9 cellular contexts compared by ENCODE assay signal in genomic region chr2:105868060-105868459, GRCh38.
DNase-seq lines count a peak whose midpoint lies in the region; ATAC-seq and TF ChIP-seq lines count a peak whose summit lies in the region.
"Had no signal": no experiment of that assay in that cellular context is flagged by ENCODE, and none has a peak within 500 bp of the region (broad histone marks: within the 10 kb centered on the region; RNA-seq: fewer than 3 reads in every experiment).

No MANE protein-coding gene starts in this region.

- no peak overlapping the region for H4K8ac ChIP-seq in mesenchymal stem cell (ENCODE audit: low read length)

- no peaks in the 10 kb centered on the region for H3K9me3 Mint-ChIP-seq in stimulated activated naive CD8-positive, alpha-beta T cell treated with anti-CD3 and anti-CD28 coated beads, Interleukin-15, Interleukin-2, amounts not matched to agents 100 ng/mL and 50 ng/mL, for 24 hours
- no peaks in the 10 kb centered on the region for H3K9me3 Mint-ChIP-seq in stimulated activated naive CD8-positive, alpha-beta T cell treated with anti-CD3 and anti-CD28 coated beads, Interleukin-15, amount 100 ng/mL, for 72 hours
- H3K9me3 Mint-ChIP-seq in activated naive CD8-positive, alpha-beta T cell treated with anti-CD3 and anti-CD28 coated beads for 36 hours, result no peaks in the 10 kb centered on the region
- no peaks in the 10 kb centered on the region for H3K9me3 Mint-ChIP-seq in type B pancreatic cell

- H3K14ac ChIP-seq in mesenchymal stem cell (ENCODE audit: low read length in 2 of 2), result peak overlapping the region in 1 of 2 experiments; percentile 64

- ATAC-seq in stimulated activated naive CD8-positive, alpha-beta T cell treated with anti-CD3 and anti-CD28 coated beads, Interleukin-15, amount 100 ng/mL, for 72 hours, result no peak

- H3K4me2 ChIP-seq in mesenchymal stem cell (ENCODE audit: low read length, poor library complexity, severe bottlenecking), result no peak overlapping the region

- peaks cover 47% of the 10 kb centered on the region for H3K79me1 ChIP-seq in mesenchymal stem cell (replicated peaks; ENCODE audit: low read length, poor library complexity, severe bottlenecking)

- no peak overlapping the region for H3K4me3 Mint-ChIP-seq in stimulated activated naive CD8-positive, alpha-beta T cell treated with anti-CD3 and anti-CD28 coated beads, Interleukin-15, Interleukin-2, amounts not matched to agents 100 ng/mL and 50 ng/mL, for 24 hours
- H3K4me3 Mint-ChIP-seq in stimulated activated naive CD8-positive, alpha-beta T cell treated with anti-CD3 and anti-CD28 coated beads, Interleukin-15, amount 100 ng/mL, for 72 hours, result no peak overlapping the region
- no peak overlapping the region for H3K4me3 Mint-ChIP-seq in activated naive CD8-positive, alpha-beta T cell treated with anti-CD3 and anti-CD28 coated beads for 36 hours
- H3K4me3 Mint-ChIP-seq in type B pancreatic cell, result peak overlapping the region; percentile 30

- peak overlapping the region; percentile 10 for H2AK5ac ChIP-seq in mesenchymal stem cell (ENCODE audit: low read length, severe bottlenecking)

- H2BK5ac ChIP-seq in mesenchymal stem cell (ENCODE audit: low read depth, low read length, poor library complexity, severe bottlenecking), result no peak overlapping the region

- H2BK120ac ChIP-seq in mesenchymal stem cell (ENCODE audit: low read depth, low read length), result no peak overlapping the region

- H3K4me1 ChIP-seq in mesenchymal stem cell (ENCODE audit: control insufficient read depth, insufficient read depth, low read depth, low read length), result peaks cover 32% of the 10 kb centered on the region
- H3K4me1 ChIP-seq: BE2C had no signal

- no peak overlapping the region for H3K23ac ChIP-seq in mesenchymal stem cell (ENCODE audit: low read length in 2 of 2)

- no peaks in the 10 kb centered on the region for H3K27me3 Mint-ChIP-seq in stimulated activated naive CD8-positive, alpha-beta T cell treated with anti-CD3 and anti-CD28 coated beads, Interleukin-15, Interleukin-2, amounts not matched to agents 100 ng/mL and 50 ng/mL, for 24 hours
- no peaks in the 10 kb centered on the region for H3K27me3 Mint-ChIP-seq in stimulated activated naive CD8-positive, alpha-beta T cell treated with anti-CD3 and anti-CD28 coated beads, Interleukin-15, amount 100 ng/mL, for 72 hours
- H3K27me3 Mint-ChIP-seq in activated naive CD8-positive, alpha-beta T cell treated with anti-CD3 and anti-CD28 coated beads for 36 hours, result no peaks in the 10 kb centered on the region
- no peaks in the 10 kb centered on the region for H3K27me3 Mint-ChIP-seq in type B pancreatic cell

- peak overlapping the region; percentile 16 for H4K91ac ChIP-seq in mesenchymal stem cell (ENCODE audit: low read length)

- H2BK15ac ChIP-seq in mesenchymal stem cell (ENCODE audit: low read depth, poor library complexity, severe bottlenecking), result no peak overlapping the region

- no peak for TF ChIP-seq CTCF in type B pancreatic cell (conservative IDR thresholded peaks at IDR 0.05)

- H3K9ac ChIP-seq in mesenchymal stem cell (ENCODE audit: low read length), result no peak overlapping the region

- no peaks in the 10 kb centered on the region for H3K27me3 ChIP-seq in mesenchymal stem cell (ENCODE audit: control insufficient read depth in 1 of 2, insufficient read depth in 1 of 2, low read length in 2 of 2)
- H3K27me3 ChIP-seq: BE2C had no signal

- H2AFZ ChIP-seq in mesenchymal stem cell (ENCODE audit: low read depth, low read length), result no peak overlapping the region

- H3K36me3 Mint-ChIP-seq in stimulated activated naive CD8-positive, alpha-beta T cell treated with anti-CD3 and anti-CD28 coated beads, Interleukin-15, Interleukin-2, amounts not matched to agents 100 ng/mL and 50 ng/mL, for 24 hours (ENCODE audit: low read depth), result peaks cover 58% of the 10 kb centered on the region
- peaks cover 58% of the 10 kb centered on the region for H3K36me3 Mint-ChIP-seq in activated naive CD8-positive, alpha-beta T cell treated with anti-CD3 and anti-CD28 coated beads for 36 hours
- H3K36me3 Mint-ChIP-seq in type B pancreatic cell, result peaks cover 22% of the 10 kb centered on the region

- H3K4ac ChIP-seq in mesenchymal stem cell (ENCODE audit: low read depth in 1 of 2, low read length in 2 of 2), result no peak overlapping the region

- no peak overlapping the region for H3K4me3 ChIP-seq in mesenchymal stem cell (ENCODE audit: insufficient read depth in 1 of 2, low read depth in 1 of 2, low read length in 2 of 2)

- H3K4me1 Mint-ChIP-seq in stimulated activated naive CD8-positive, alpha-beta T cell treated with anti-CD3 and anti-CD28 coated beads, Interleukin-15, Interleukin-2, amounts not matched to agents 100 ng/mL and 50 ng/mL, for 24 hours (ENCODE audit: low read depth), result peaks cover 100% of the 10 kb centered on the region
- H3K4me1 Mint-ChIP-seq in stimulated activated naive CD8-positive, alpha-beta T cell treated with anti-CD3 and anti-CD28 coated beads, Interleukin-15, amount 100 ng/mL, for 72 hours, result peaks cover 100% of the 10 kb centered on the region
- peaks cover 91% of the 10 kb centered on the region for H3K4me1 Mint-ChIP-seq in activated naive CD8-positive, alpha-beta T cell treated with anti-CD3 and anti-CD28 coated beads for 36 hours
- H3K4me1 Mint-ChIP-seq in type B pancreatic cell (ENCODE audit: unreplicated experiment), result peaks cover 55% of the 10 kb centered on the region

- no peak for DNase-seq in stimulated activated naive CD8-positive, alpha-beta T cell treated with anti-CD3 and anti-CD28 coated beads, Interleukin-15, amount 100 ng/mL, for 72 hours
- no peak for DNase-seq in activated naive CD8-positive, alpha-beta T cell treated with anti-CD3 and anti-CD28 coated beads for 36 hours
- DNase-seq in mesenchymal stem cell (peak; percentile 11), type B pancreatic cell (ENCODE audit: extremely low spot score, unreplicated experiment) (no peak), GOT3 (lab: John Stamatoyannopoulos, UW) (no peak), hippocampal formation (lab: John Stamatoyannopoulos, UW) (no peak)
- DNase-seq in stimulated activated CD4-positive, alpha-beta T cell treated with anti-CD3 and anti-CD28 coated beads, Interleukin-2, amount 100 ng/mL, for 24 hours, result no peak
- DNase-seq: BE2C had no signal

- peak overlapping the region; percentile 68 for H3K27ac Mint-ChIP-seq in stimulated activated naive CD8-positive, alpha-beta T cell treated with anti-CD3 and anti-CD28 coated beads, Interleukin-15, Interleukin-2, amounts not matched to agents 100 ng/mL and 50 ng/mL, for 24 hours
- no peak overlapping the region for H3K27ac Mint-ChIP-seq in stimulated activated naive CD8-positive, alpha-beta T cell treated with anti-CD3 and anti-CD28 coated beads, Interleukin-15, amount 100 ng/mL, for 72 hours
- peak overlapping the region; percentile 69 for H3K27ac Mint-ChIP-seq in activated naive CD8-positive, alpha-beta T cell treated with anti-CD3 and anti-CD28 coated beads for 36 hours
- H3K27ac Mint-ChIP-seq in type B pancreatic cell, result peak overlapping the region; percentile 57

- H3K27ac ChIP-seq in mesenchymal stem cell (ENCODE audit: low read length, poor library complexity, severe bottlenecking), result peak overlapping the region; percentile 71

- H3K36me3 ChIP-seq in mesenchymal stem cell (ENCODE audit: control insufficient read depth in 1 of 2, insufficient read depth in 2 of 2, low read depth in 1 of 2, low read length in 2 of 2), result peaks cover 0 to 11% of the 10 kb centered on the region in 2 experiments
- H3K36me3 ChIP-seq: BE2C had no signal

- H2BK12ac ChIP-seq in mesenchymal stem cell (ENCODE audit: low read length in 2 of 2), result peak overlapping the region in 1 of 2 experiments; percentile 83

- 92% methylated on average over 6 of the region's 6 CpGs for WGBS in mesenchymal stem cell

- H3K9me3 ChIP-seq in mesenchymal stem cell (ENCODE audit: control insufficient read depth, low read length), result no peaks in the 10 kb centered on the region
- H3K9me3 ChIP-seq: BE2C had no signal

- H3K18ac ChIP-seq in mesenchymal stem cell (ENCODE audit: low read depth in 1 of 2, low read length in 2 of 2), result peak overlapping the region in 1 of 2 experiments; percentile 61

Comparison
In these comparisons a context has a peak if more than half of its experiments do, and no peak if none do; other contexts are left out.
1. H3K27ac Mint-ChIP-seq: peak in stimulated activated naive CD8-positive, alpha-beta T cell treated with anti-CD3 and anti-CD28 coated beads, Interleukin-15, Interleukin-2, amounts not matched to agents 100 ng/mL and 50 ng/mL, for 24 hours (single experiment), activated naive CD8-positive, alpha-beta T cell treated with anti-CD3 and anti-CD28 coated beads for 36 hours (single experiment) and type B pancreatic cell (single experiment); none in stimulated activated naive CD8-positive, alpha-beta T cell treated with anti-CD3 and anti-CD28 coated beads, Interleukin-15, amount 100 ng/mL, for 72 hours (0 of 2).